Comparison of ENCODE assay signal across 21 cellular contexts in the genomic region with DNA sequence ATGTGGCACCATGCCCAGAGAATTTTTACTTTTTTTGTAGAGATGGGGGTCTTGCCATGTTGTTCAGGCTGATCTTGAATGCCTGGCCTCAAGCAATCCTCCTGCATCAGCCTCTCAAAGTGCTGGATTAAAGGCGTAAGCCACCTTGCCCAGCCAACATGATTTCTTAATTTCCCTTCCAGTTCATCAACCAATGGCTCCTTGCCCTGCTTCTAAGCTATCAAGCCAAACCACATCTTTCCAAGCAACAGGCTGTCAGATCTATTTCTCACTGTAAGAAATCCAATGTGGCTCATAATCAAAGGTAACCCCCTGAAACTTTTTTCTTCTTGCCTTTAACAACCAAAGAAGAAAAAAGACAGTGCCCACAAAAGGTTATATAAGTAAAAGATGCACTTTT.
"Had no signal": no experiment of that assay in that cellular context is flagged by ENCODE, and none has a peak within 500 bp of the region (broad histone marks: within the 10 kb centered on the region; RNA-seq: fewer than 3 reads in every experiment).

No MANE protein-coding gene starts in this region.

- H3K36me3 ChIP-seq: cardiac muscle cell, esophagus muscularis mucosa, gastroesophageal sphincter, neural progenitor cell, pancreas, SJSA1, thoracic aorta had no signal

- H3K4me3 Mint-ChIP-seq: activated CD4-positive, alpha-beta T cell treated with anti-CD3 and anti-CD28 coated beads, Interleukin-2, amount 10 ng/mL, durations not matched to agents 24 days and 14 days; activated CD8-positive, alpha-beta T cell treated with anti-CD3 and anti-CD28 coated beads, Interleukin-2, amount 10 ng/mL, durations not matched to agents 7 days and 5 days; activated T-helper 1 cell treated with anti-CD3 and anti-CD28 coated beads, Interleukin-12 subunit alpha, Interleukin-12 subunit beta, Interleukin-2, Interleukin-4 antibody, amounts not matched to agents 30 ng/mL and 10 ng/mL and 1 ng/mL, durations not matched to agents 14 hours and 24 hours and 36 hours; naive B cell; neural progenitor cell; stimulated activated naive CD8-positive, alpha-beta T cell treated with anti-CD3 and anti-CD28 coated beads, Interleukin-15, Interleukin-2, amounts not matched to agents 100 ng/mL and 50 ng/mL, for 24 hours; WTC11 had no signal

- H3K9me3 ChIP-seq: esophagus muscularis mucosa, gastroesophageal sphincter, pancreas, SJSA1, thoracic aorta had no signal

- H3K27me3 Mint-ChIP-seq: activated CD4-positive, alpha-beta T cell treated with anti-CD3 and anti-CD28 coated beads, Interleukin-2, amount 10 ng/mL, durations not matched to agents 24 days and 14 days; stimulated activated naive CD8-positive, alpha-beta T cell treated with anti-CD3 and anti-CD28 coated beads, Interleukin-15, Interleukin-2, amounts not matched to agents 100 ng/mL and 50 ng/mL, for 24 hours had no signal

- H3K36me3 Mint-ChIP-seq: naive B cell, neural progenitor cell, WTC11 had no signal

- H3K4me1 ChIP-seq: neural progenitor cell, SJSA1 had no signal

- H3K4me1 Mint-ChIP-seq: naive B cell, neural progenitor cell had no signal

- H2AFZ ChIP-seq: neural progenitor cell had no signal

- H3K9me3 Mint-ChIP-seq: activated CD4-positive, alpha-beta T cell treated with anti-CD3 and anti-CD28 coated beads, Interleukin-2, amount 10 ng/mL, durations not matched to agents 24 days and 14 days; activated T-helper 1 cell treated with anti-CD3 and anti-CD28 coated beads, Interleukin-12 subunit alpha, Interleukin-12 subunit beta, Interleukin-2, Interleukin-4 antibody, amounts not matched to agents 30 ng/mL and 10 ng/mL and 1 ng/mL, durations not matched to agents 14 hours and 24 hours and 36 hours; neural progenitor cell; stimulated activated naive CD8-positive, alpha-beta T cell treated with anti-CD3 and anti-CD28 coated beads, Interleukin-15, Interleukin-2, amounts not matched to agents 100 ng/mL and 50 ng/mL, for 24 hours; WTC11 had no signal

- H3K4me3 ChIP-seq: cardiac muscle cell, esophagus muscularis mucosa, gastroesophageal sphincter, neural progenitor cell, pancreas, SJSA1, skin epidermis, thoracic aorta had no signal

- H3K27ac Mint-ChIP-seq: activated CD4-positive, alpha-beta T cell treated with anti-CD3 and anti-CD28 coated beads, Interleukin-2, amount 10 ng/mL, durations not matched to agents 24 days and 14 days; activated CD8-positive, alpha-beta T cell treated with anti-CD3 and anti-CD28 coated beads, Interleukin-2, amount 10 ng/mL, durations not matched to agents 7 days and 5 days; activated T-helper 1 cell treated with anti-CD3 and anti-CD28 coated beads, Interleukin-12 subunit alpha, Interleukin-12 subunit beta, Interleukin-2, Interleukin-4 antibody, amounts not matched to agents 30 ng/mL and 10 ng/mL and 1 ng/mL, durations not matched to agents 14 hours and 24 hours and 36 hours; naive B cell; neural progenitor cell; stimulated activated naive CD8-positive, alpha-beta T cell treated with anti-CD3 and anti-CD28 coated beads, Interleukin-15, Interleukin-2, amounts not matched to agents 100 ng/mL and 50 ng/mL, for 24 hours; WTC11 had no signal

- H3K27ac ChIP-seq: cardiac muscle cell, esophagus muscularis mucosa, gastroesophageal sphincter, neural progenitor cell, pancreas, SJSA1, skin epidermis had no signal

- DNase-seq: activated CD4-positive, alpha-beta T cell treated with anti-CD3 and anti-CD28 coated beads, Interleukin-2, amount 10 ng/mL, durations not matched to agents 24 days and 14 days; activated CD8-positive, alpha-beta memory T cell treated with anti-CD3 and anti-CD28 coated beads, Interleukin-2, amount 50 U/mL, for 4 hours; activated CD8-positive, alpha-beta T cell treated with anti-CD3 and anti-CD28 coated beads, Interleukin-2, amount 10 ng/mL, durations not matched to agents 7 days and 5 days; activated naive CD4-positive, alpha-beta T cell; aorta; effector CD4-positive, alpha-beta T cell; left cardiac atrium; mammary epithelial cell; naive B cell; stimulated activated CD4-positive, alpha-beta T cell treated with anti-CD3 and anti-CD28 coated beads, Interleukin-4, amount 100 ng/mL, for 24 hours had no signal

- H3K9ac ChIP-seq: neural progenitor cell had no signal

- H3K4me2 ChIP-seq: neural progenitor cell had no signal

- ATAC-seq: activated CD8-positive, alpha-beta T cell treated with anti-CD3 and anti-CD28 coated beads, Interleukin-2, amount 10 ng/mL, durations not matched to agents 7 days and 5 days; gastroesophageal sphincter; WTC11 had no signal

- H3K27me3 ChIP-seq: cardiac muscle cell, esophagus muscularis mucosa, gastroesophageal sphincter, neural progenitor cell, pancreas, SJSA1 had no signal
